ENCODE assay signal across 8 cellular contexts in genomic region chr19:42325308-42325895, GRCh38. TPM values are rescaled to one million over a fixed set of nuclear protein-coding genes. Genes with fewer than 3 reads are reported as not detected.
DNase-seq lines count a peak whose midpoint lies in the region; ATAC-seq lines count a peak whose summit lies in the region.

TSS of gene MEGF8 (plus strand) at chr19:42325635. CDS start at chr19:42326244, 609 bp downstream.

- peak within 1 kb of the TSS; percentile 83 for H3K4me3 Mint-ChIP-seq in dendritic cell treated with granulocyte-macrophage colony-stimulating factor and Interleukin-4, amounts not matched to agents 40 ng/mL and 50 ng/mL, for 4 days

- no peaks in the 10 kb centered on the region for H3K9me3 Mint-ChIP-seq in dendritic cell treated with granulocyte-macrophage colony-stimulating factor and Interleukin-4, amounts not matched to agents 40 ng/mL and 50 ng/mL, for 4 days

- ATAC-seq in GM19324 (IDR thresholded peaks at IDR 0.05; ENCODE audit: low FRiP score, unreplicated experiment) (peak; percentile 91), HG03469 (IDR thresholded peaks at IDR 0.05; ENCODE audit: unreplicated experiment) (peak; percentile 71), left lobe of liver (peak; percentile 96)

- peak; percentile 89 to 99 (median 97) for DNase-seq in C1 segment of cervical spinal cord (lab: John Stamatoyannopoulos, UW)
- DNase-seq in NCI-H526 treated with DMSO at 0.1 percent for 48 hours (lab: John Stamatoyannopoulos, UW), result peak; percentile 99
- peak; percentile 98 for DNase-seq in activated CD4-positive, alpha-beta T cell treated with anti-CD3 and anti-CD28 coated beads, Interleukin-2, amount 50 U/mL, for 1 hour
- DNase-seq in left lobe of liver (ENCODE audit: low spot score), result peak; percentile 97
- peak; percentile 97 for DNase-seq in stimulated activated CD4-positive, alpha-beta T cell treated with anti-CD3 and anti-CD28 coated beads, Interleukin-2, amount 100 ng/mL, for 4 hours (ENCODE audit: low read depth)

- peaks cover 28% of the 10 kb centered on the region for H3K4me1 Mint-ChIP-seq in dendritic cell treated with granulocyte-macrophage colony-stimulating factor and Interleukin-4, amounts not matched to agents 40 ng/mL and 50 ng/mL, for 4 days (ENCODE audit: low read depth)

- peak within 1 kb of the TSS; percentile 81 for H3K27ac Mint-ChIP-seq in dendritic cell treated with granulocyte-macrophage colony-stimulating factor and Interleukin-4, amounts not matched to agents 40 ng/mL and 50 ng/mL, for 4 days

- peaks cover 47% of the 10 kb centered on the region for H3K27me3 Mint-ChIP-seq in dendritic cell treated with granulocyte-macrophage colony-stimulating factor and Interleukin-4, amounts not matched to agents 40 ng/mL and 50 ng/mL, for 4 days

- peaks cover 6% of the 10 kb centered on the region for H3K36me3 Mint-ChIP-seq in dendritic cell treated with granulocyte-macrophage colony-stimulating factor and Interleukin-4, amounts not matched to agents 40 ng/mL and 50 ng/mL, for 4 days (ENCODE audit: low read depth)

- intact Hi-C loops in dendritic cell treated with granulocyte-macrophage colony-stimulating factor and Interleukin-4, amounts not matched to agents 40 ng/mL and 50 ng/mL, for 4 days (cut with micrococcal nuclease), result loop anchor here (1.0 to 5.0 kb wide), 2 partner anchors 198 to 217 kb away; no protein-coding TSS in a partner anchor

RNA-seq across cellular contexts. Expression of gene MEGF8, which starts in this region (rescaled TPM):
- total RNA-seq in left lobe of liver, result 11.7 TPM

Comparison
In these comparisons a context has a peak if more than half of its experiments do, and no peak if none do; other contexts are left out.
1. Peak in every context shown above with its lines: DNase-seq and ATAC-seq.